ENCODE assay signal across 27 cellular contexts in genomic region chr4:47698837-47699236, GRCh38.
"Had no signal": no experiment of that assay in that cellular context is flagged by ENCODE, and none has a peak within 500 bp of the region (broad histone marks: within the 10 kb centered on the region; RNA-seq: fewer than 3 reads in every experiment).

No MANE protein-coding gene starts in this region.

- H3K4me3 ChIP-seq: left ventricle myocardium inferior, lung, neural progenitor cell, pancreas, prostate gland, sigmoid colon, spleen, tibial nerve, vagina had no signal

- H3K4me1 Mint-ChIP-seq: naive B cell; natural killer cell; stimulated activated memory B cell treated with anti-CD40 and anti-IgM and Interleukin-4, amounts not matched to agents 10 μg/mL and 1 μg/mL and 100 μg/mL, for 72 hours; stimulated activated naive CD8-positive, alpha-beta T cell treated with anti-CD3 and anti-CD28 coated beads, Interleukin-15, amount 100 ng/mL, for 72 hours had no signal

- H3K36me3 ChIP-seq: left ventricle myocardium inferior, neural progenitor cell, neutrophil, pancreas, prostate gland, sigmoid colon, spleen, tibial nerve, vagina had no signal

- H3K36me3 Mint-ChIP-seq: mesothelial cell of epicardium; naive B cell; natural killer cell; neural progenitor cell; stimulated activated memory B cell treated with anti-CD40 and anti-IgM and Interleukin-4, amounts not matched to agents 10 μg/mL and 1 μg/mL and 100 μg/mL, for 72 hours; type B pancreatic cell had no signal

- H3K9me3 ChIP-seq: left ventricle myocardium inferior, neutrophil, pancreas, prostate gland, sigmoid colon, spleen, tibial nerve, vagina had no signal

- H3K4me3 Mint-ChIP-seq: mesothelial cell of epicardium; naive B cell; natural killer cell; nephron progenitor cell; neural progenitor cell; stimulated activated memory B cell treated with anti-CD40 and anti-IgM and Interleukin-4, amounts not matched to agents 10 μg/mL and 1 μg/mL and 100 μg/mL, for 72 hours; stimulated activated naive CD8-positive, alpha-beta T cell treated with anti-CD3 and anti-CD28 coated beads, Interleukin-15, amount 100 ng/mL, for 72 hours; type B pancreatic cell had no signal

- DNase-seq: islet precursor cell; left ventricle myocardium inferior; mesendoderm; naive B cell; natural killer cell; nephron progenitor cell; occipital lobe; pancreas; posterior cingulate gyrus; retina; right cardiac atrium; sigmoid colon; small intestine; spleen; stimulated activated CD4-positive, alpha-beta T cell treated with anti-CD3 and anti-CD28 coated beads, Interleukin-4, amount 100 ng/mL, for 24 hours; stimulated activated naive CD4-positive, alpha-beta T cell treated with Interleukin-2 at 50 U/mL for 16 hours; stimulated activated naive CD8-positive, alpha-beta T cell treated with anti-CD3 and anti-CD28 coated beads, Interleukin-15, amount 100 ng/mL, for 72 hours; substantia nigra had no signal

- H3K27me3 ChIP-seq: neural progenitor cell, pancreas, sigmoid colon, tibial nerve, vagina had no signal

- H3K27ac ChIP-seq: left ventricle myocardium inferior, neural progenitor cell, neutrophil, pancreas, prostate gland, sigmoid colon, spleen, tibial nerve, vagina had no signal

- ATAC-seq: natural killer cell; pancreas; right cardiac atrium; stimulated activated memory B cell treated with anti-CD40 and anti-IgM and Interleukin-4, amounts not matched to agents 10 μg/mL and 1 μg/mL and 100 μg/mL, for 72 hours; stimulated activated naive CD8-positive, alpha-beta T cell treated with anti-CD3 and anti-CD28 coated beads, Interleukin-15, amount 100 ng/mL, for 72 hours had no signal

- H3K9me3 Mint-ChIP-seq: mesothelial cell of epicardium; naive B cell; natural killer cell; nephron progenitor cell; neural progenitor cell; stimulated activated memory B cell treated with anti-CD40 and anti-IgM and Interleukin-4, amounts not matched to agents 10 μg/mL and 1 μg/mL and 100 μg/mL, for 72 hours; stimulated activated naive CD8-positive, alpha-beta T cell treated with anti-CD3 and anti-CD28 coated beads, Interleukin-15, amount 100 ng/mL, for 72 hours; type B pancreatic cell had no signal

- H3K27ac Mint-ChIP-seq: mesothelial cell of epicardium; naive B cell; natural killer cell; nephron progenitor cell; neural progenitor cell; stimulated activated memory B cell treated with anti-CD40 and anti-IgM and Interleukin-4, amounts not matched to agents 10 μg/mL and 1 μg/mL and 100 μg/mL, for 72 hours; stimulated activated naive CD8-positive, alpha-beta T cell treated with anti-CD3 and anti-CD28 coated beads, Interleukin-15, amount 100 ng/mL, for 72 hours; type B pancreatic cell had no signal

- H3K4me1 ChIP-seq: neural progenitor cell, pancreas, prostate gland, spleen, tibial nerve, vagina had no signal
